In the genomic region with DNA sequence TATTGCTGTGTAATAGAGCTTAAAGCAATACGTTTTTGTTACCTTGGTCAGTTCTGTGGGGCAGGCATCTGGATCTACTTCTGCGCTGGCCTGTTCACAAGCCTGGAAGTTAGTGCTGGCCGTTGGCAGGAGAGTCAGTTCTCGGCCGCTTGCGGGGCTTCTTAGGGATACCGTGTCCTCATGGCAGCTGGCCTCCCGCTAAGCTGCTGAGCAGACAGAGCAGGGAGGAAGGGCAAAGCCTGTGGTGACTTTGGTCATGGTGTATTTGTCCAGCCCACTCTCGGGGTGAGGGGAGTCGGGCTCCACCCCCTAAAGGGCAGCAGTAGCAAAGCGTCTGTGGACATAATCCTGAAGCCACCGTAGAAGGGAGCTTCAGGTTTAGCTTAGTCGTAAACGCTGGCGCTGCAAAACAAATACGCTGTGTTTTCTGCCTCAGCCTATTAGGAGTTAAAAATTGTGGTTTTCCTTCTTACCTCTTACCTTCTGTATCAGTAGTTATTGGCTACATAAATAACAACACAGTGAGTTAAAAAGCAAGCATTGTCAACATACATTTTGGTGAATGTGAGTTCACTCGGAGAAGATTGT, we compare ENCODE assay signal across 12 cellular contexts. TPM values are rescaled to one million over a fixed set of nuclear protein-coding genes. Genes with fewer than 3 reads are reported as not detected.
DNase-seq lines count a peak whose midpoint lies in the region; ATAC-seq and TF ChIP-seq lines count a peak whose summit lies in the region.
"Had no signal": no experiment of that assay in that cellular context is flagged by ENCODE, and none has a peak within 500 bp of the region (broad histone marks: within the 10 kb centered on the region; RNA-seq: fewer than 3 reads in every experiment).

No MANE protein-coding gene starts in this region.

- H3K79me1 ChIP-seq in neuronal stem cell (ENCODE audit: low read depth, low read length), result peaks cover 11% of the 10 kb centered on the region

- no peak overlapping the region for H4K91ac ChIP-seq in neuronal stem cell (ENCODE audit: low read depth, low read length, poor library complexity)

- peaks cover 100% of the 10 kb centered on the region for H3K79me2 ChIP-seq in DND-41 (ENCODE audit: insufficient read depth, low read length)

- H4K8ac ChIP-seq in neuronal stem cell (ENCODE audit: low read depth, low read length), result no peak overlapping the region

- no peak overlapping the region for H2BK5ac ChIP-seq in neuronal stem cell (ENCODE audit: low read length)

- H3K14ac ChIP-seq in neuronal stem cell (ENCODE audit: low read length), result no peak overlapping the region

- ATAC-seq in DND-41 (ENCODE audit: insufficient read depth, low read depth), result 0 out of 3 replicates have a peak, but pooled peaks have one; percentile 14
- no peak for ATAC-seq in HG03196 (IDR thresholded peaks at IDR 0.05; ENCODE audit: unreplicated experiment)

- TF ChIP-seq CTCF in DND-41 (IDR thresholded peaks at IDR 0.05; ENCODE audit: borderline replicate concordance, extremely low read depth, low read length, poor library complexity, severe bottlenecking) (no peak), fibroblast of villous mesenchyme (IDR thresholded peaks at IDR 0.05; ENCODE audit: insufficient read depth, low read depth, low read length) (no peak)

- H3K4me1 ChIP-seq in DND-41 (ENCODE audit: insufficient read depth, low read length), result no peaks in the 10 kb centered on the region
- peaks cover 10 to 13% of the 10 kb centered on the region in 2 donors for H3K4me1 ChIP-seq in neuronal stem cell (ENCODE audit: control insufficient read depth in 2 of 2, insufficient read depth in 1 of 2, low read depth in 1 of 2, low read length in 2 of 2)

- H3K18ac ChIP-seq in neuronal stem cell (ENCODE audit: low read length), result no peak overlapping the region

- H2BK12ac ChIP-seq in neuronal stem cell (ENCODE audit: low read length), result no peak overlapping the region

- H3K23ac ChIP-seq in neuronal stem cell (ENCODE audit: low read depth, low read length, poor library complexity), result no peak overlapping the region

- no peak overlapping the region for H2BK120ac ChIP-seq in neuronal stem cell (ENCODE audit: low read depth, low read length)

- no peak overlapping the region for H3K4ac ChIP-seq in neuronal stem cell (ENCODE audit: low read length)

- no CpG with 5 or more reads among the region's 17 CpGs for WGBS in neuronal stem cell (ENCODE audit: extremely low coverage in 2 of 2, insufficient read length in 2 of 2, insufficient replicate concordance in 1 of 2), 2 donors

- no peak overlapping the region for H2BK15ac ChIP-seq in neuronal stem cell (ENCODE audit: low read length)

- H2AFZ ChIP-seq in DND-41 (ENCODE audit: low read depth, low read length) (no peak overlapping the region), neuronal stem cell (ENCODE audit: low read length) (no peak overlapping the region)

- peaks cover 93% of the 10 kb centered on the region for H4K20me1 ChIP-seq in DND-41 (ENCODE audit: insufficient read depth, low read length)

- no peak for DNase-seq in DND-41
- DNase-seq in NCI-H69 (lab: John Stamatoyannopoulos, UW), result peak; percentile 12
- peak; percentile 59 for DNase-seq in fibroblast of villous mesenchyme (ENCODE audit: low read depth)
- peak; percentile 26 for DNase-seq in neuronal stem cell (ENCODE audit: low spot score)
- DNase-seq in HPDE6-E6E7 (ENCODE audit: extremely low spot score), result no peak
- no peak for DNase-seq in NAMALWA (ENCODE audit: low spot score)
- DNase-seq in GOT3 (lab: John Stamatoyannopoulos, UW), result no peak
- DNase-seq: activated CD4-positive, alpha-beta memory T cell treated with anti-CD3 and anti-CD28 coated beads, Interleukin-2, amount 10 ng/mL, durations not matched to agents 7 days and 5 days; posterior cingulate gyrus; SHP77; stimulated activated CD8-positive, alpha-beta memory T cell treated with anti-CD3 and anti-CD28 coated beads, Interleukin-4, amount 100 ng/mL, for 48 hours had no signal

- no peak overlapping the region for H3K4me2 ChIP-seq in DND-41 (ENCODE audit: insufficient read depth, low read length)
- H3K4me2 ChIP-seq in neuronal stem cell (ENCODE audit: insufficient read depth, low read length, poor library complexity, severe bottlenecking), result no peak overlapping the region

- H3K9ac ChIP-seq in DND-41 (ENCODE audit: low read depth, low read length) (no peak overlapping the region), neuronal stem cell (ENCODE audit: low read depth, low read length, poor library complexity) (no peak overlapping the region)

- H3K27ac ChIP-seq in DND-41 (ENCODE audit: low read length), result no peak overlapping the region
- H3K27ac ChIP-seq in neuronal stem cell (replicated peaks; ENCODE audit: low read length), result no peak overlapping the region

- H3K36me3 ChIP-seq in DND-41 (ENCODE audit: insufficient read depth, low read length) (peaks cover 32% of the 10 kb centered on the region), neuronal stem cell (replicated peaks in 1 of 2; ENCODE audit: control insufficient read depth in 2 of 2, insufficient read depth in 2 of 2, low read length in 2 of 2) (peaks cover 0 to 48% of the 10 kb centered on the region in 2 donors)

- H3K9me3 ChIP-seq in DND-41 (ENCODE audit: insufficient read depth, low read length, severe bottlenecking) (no peaks in the 10 kb centered on the region), neuronal stem cell (replicated peaks in 1 of 2; ENCODE audit: control insufficient read depth in 2 of 2, insufficient read depth in 1 of 2, low read depth in 1 of 2, low read length in 2 of 2) (no peaks in the 10 kb centered on the region)

- no peak overlapping the region for H3K4me3 ChIP-seq in DND-41 (ENCODE audit: low read depth in 1 of 2, low read length in 2 of 2)
- H3K4me3 ChIP-seq in fibroblast of villous mesenchyme (ENCODE audit: low read depth, low read length), result peak overlapping the region; percentile 7
- no peak overlapping the region for H3K4me3 ChIP-seq in neuronal stem cell (ENCODE audit: low read length in 2 of 2)

- no peaks in the 10 kb centered on the region for H3K27me3 ChIP-seq in DND-41 (ENCODE audit: insufficient read depth, low read length, poor library complexity)
- H3K27me3 ChIP-seq in neuronal stem cell (ENCODE audit: control insufficient read depth in 3 of 3, insufficient read depth in 3 of 3, low read depth in 1 of 3, low read length in 3 of 3), result no peaks in the 10 kb centered on the region

- H2AK5ac ChIP-seq in neuronal stem cell (ENCODE audit: low read depth, low read length), result no peak overlapping the region

RNA-seq across cellular contexts. Expression of gene UBE3C, which starts 12.2 kb away (rescaled TPM):
- 92.8 and 150 TPM in 2 replicates for total RNA-seq in fibroblast of villous mesenchyme
- 24.4 TPM for polyA plus RNA-seq in neuronal stem cell (2013, experiment 1 of 2)
- 25.6 TPM for polyA plus RNA-seq in neuronal stem cell (2013, experiment 2 of 2)

Comparison
In these comparisons a context has a peak if more than half of its experiments do, and no peak if none do; other contexts are left out.
1. DNase-seq: peak in NCI-H69 (single experiment), fibroblast of villous mesenchyme (single experiment) and neuronal stem cell (single experiment); none in DND-41 (single experiment), HPDE6-E6E7 (single experiment), NAMALWA (single experiment) and GOT3 (single experiment).